In the genomic region with DNA sequence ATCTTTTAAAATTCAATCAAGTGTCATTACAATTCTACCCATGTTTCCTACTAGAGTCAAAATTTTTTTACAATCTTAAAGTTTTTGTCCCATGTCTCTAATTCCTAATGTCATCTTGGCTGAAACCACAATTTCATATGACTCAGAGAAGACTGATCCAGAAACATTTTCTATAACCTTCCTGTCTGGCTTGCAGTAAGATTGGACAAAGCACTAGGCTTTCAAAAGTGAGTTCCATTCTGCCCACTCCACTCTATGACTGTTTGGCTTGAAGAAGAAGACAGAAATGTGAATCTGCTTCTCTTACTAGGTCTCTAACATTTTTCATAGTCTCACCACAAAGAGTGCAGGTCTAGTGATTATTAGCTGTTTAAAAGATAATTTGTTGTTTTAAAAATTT, we compare ENCODE assay signal across 10 cellular contexts.
DNase-seq lines count a peak whose midpoint lies in the region; ATAC-seq and TF ChIP-seq lines count a peak whose summit lies in the region.
"Had no signal": no experiment of that assay in that cellular context is flagged by ENCODE, and none has a peak within 500 bp of the region (broad histone marks: within the 10 kb centered on the region; RNA-seq: fewer than 3 reads in every experiment).

No MANE protein-coding gene starts in this region.

- H3K4me3 ChIP-seq in heart left ventricle (no peak overlapping the region), left ventricle myocardium inferior (no peak overlapping the region), fibroblast of the aortic adventitia (ENCODE audit: low read depth, low read length) (no peak overlapping the region), upper lobe of right lung (no peak overlapping the region)
- H3K4me3 ChIP-seq: sigmoid colon had no signal

- H3K27me3 ChIP-seq in heart left ventricle: no peaks in the 10 kb centered on the region
- no peaks in the 10 kb centered on the region for H3K27me3 ChIP-seq in left ventricle myocardium inferior (ENCODE audit: low read depth)
- H3K27me3 ChIP-seq in upper lobe of right lung: no peaks in the 10 kb centered on the region
- H3K27me3 ChIP-seq: sigmoid colon had no signal

- H3K27ac ChIP-seq in heart left ventricle (peak overlapping the region in 1 of 12 donors; percentile 12), left ventricle myocardium inferior (replicated peaks) (no peak overlapping the region), RWPE1 (no peak overlapping the region), upper lobe of right lung (no peak overlapping the region)

- DNase-seq in heart left ventricle (no peak), left ventricle myocardium inferior (no peak), RWPE1 (ENCODE audit: low spot score) (peak; percentile 23), fibroblast of the aortic adventitia (ENCODE audit: low read depth) (peak; percentile 84), upper lobe of right lung (no peak), OCI-M2 (lab: John Stamatoyannopoulos, UW; ENCODE audit: unreplicated experiment) (no peak), NCI-H1092 treated with DMSO at 0.1 percent for 48 hours (lab: John Stamatoyannopoulos, UW) (no peak)
- DNase-seq: NCI-H2029, sigmoid colon had no signal

- H3K36me3 ChIP-seq in heart left ventricle (peaks cover 0 to 44% (median 40%) of the 10 kb centered on the region in 9 donors), left ventricle myocardium inferior (peaks cover 31% of the 10 kb centered on the region), upper lobe of right lung (peaks cover 37% of the 10 kb centered on the region)

- CTCF ChIA-PET in RWPE1 (lab: Yijun Ruan, JAX): interaction anchor here (0.6 kb wide), 1 partner anchor 212 kb away, joined by 3 read pairs; no protein-coding TSS in a partner anchor

- H3K4me1 ChIP-seq in heart left ventricle: peaks cover 8 to 82% (median 62%) of the 10 kb centered on the region in 12 donors
- H3K4me1 ChIP-seq in left ventricle myocardium inferior: peaks cover 91% of the 10 kb centered on the region
- peaks cover 69% of the 10 kb centered on the region for H3K4me1 ChIP-seq in upper lobe of right lung

- H3K9me3 ChIP-seq in heart left ventricle: no peaks in the 10 kb centered on the region
- no peaks in the 10 kb centered on the region for H3K9me3 ChIP-seq in left ventricle myocardium inferior (replicated peaks)
- no peaks in the 10 kb centered on the region for H3K9me3 ChIP-seq in upper lobe of right lung
- H3K9me3 ChIP-seq: sigmoid colon had no signal

- no peak for TF ChIP-seq POLR2A in heart left ventricle (IDR thresholded peaks at IDR 0.05)

- POLR2A ChIA-PET in RWPE1 (lab: Yijun Ruan, JAX; ENCODE audit: low non-redundant PET): no interaction called here

- intact Hi-C loops in heart left ventricle (cut with DNase I): loop anchor here in 2 of 10 donors (5.0 to 10.0 kb wide), 2 partner anchors 80 to 88 kb away; a partner anchor contains a TSS
- intact Hi-C loops in left ventricle myocardium inferior (cut with micrococcal nuclease): loop anchor here (10.0 kb wide), 1 partner anchor 80 kb away; no protein-coding TSS in a partner anchor
- intact Hi-C loops in upper lobe of right lung (cut with DNase I): no loop called here

- peak in 3 of 4 donors; percentile 26 to 78 (median 70) for ATAC-seq in heart left ventricle
- ATAC-seq in upper lobe of right lung: peak; percentile 62
- no peak for ATAC-seq in GM18861 (IDR thresholded peaks at IDR 0.05; ENCODE audit: unreplicated experiment)

- TF ChIP-seq CTCF in heart left ventricle (IDR thresholded peaks at IDR 0.05) (no peak), left ventricle myocardium inferior (IDR thresholded peaks at IDR 0.05; ENCODE audit: borderline replicate concordance) (no peak), RWPE1 (conservative IDR thresholded peaks at IDR 0.05; ENCODE audit: low read depth) (no peak), fibroblast of the aortic adventitia (IDR thresholded peaks at IDR 0.05; ENCODE audit: insufficient read depth, low read length) (no peak), upper lobe of right lung (IDR thresholded peaks at IDR 0.05) (no peak)

Comparison
In these comparisons a context has a peak if more than half of its experiments do, and no peak if none do; other contexts are left out.
1. DNase-seq: peak in RWPE1 (single experiment) and fibroblast of the aortic adventitia (single experiment); none in heart left ventricle (0 of 5), left ventricle myocardium inferior (single experiment), upper lobe of right lung (single experiment), OCI-M2 (single experiment) and NCI-H1092 treated with DMSO at 0.1 percent for 48 hours (single experiment).